ENCODE assay signal across 1 cellular context in the genomic region with DNA sequence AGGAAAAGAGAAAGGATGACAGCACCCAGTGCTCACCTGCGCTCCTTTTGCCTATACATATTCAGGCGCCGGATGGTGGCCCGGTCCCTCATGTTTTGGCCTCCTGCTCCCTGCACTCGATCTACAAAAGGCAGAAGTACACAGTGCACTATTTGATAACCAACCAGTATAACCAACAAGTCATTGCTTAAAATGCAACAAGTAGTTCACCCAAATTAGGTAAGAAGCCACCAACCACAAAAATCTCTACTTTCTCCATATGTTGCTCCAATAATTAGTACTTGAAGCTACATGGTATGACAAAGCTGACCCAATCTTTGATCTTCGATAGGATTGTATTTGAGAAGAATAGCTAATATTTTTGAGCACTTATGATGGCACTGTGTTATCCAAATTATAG.
TF ChIP-seq lines count a peak whose summit lies in the region.

No MANE protein-coding gene starts in this region.

TF ChIP-seq in WTC11, 78 proteins besides CTCF, POLR2A, EP300 and RAD21 (continued from another document):
- TF ChIP-seq, protein P1, sequence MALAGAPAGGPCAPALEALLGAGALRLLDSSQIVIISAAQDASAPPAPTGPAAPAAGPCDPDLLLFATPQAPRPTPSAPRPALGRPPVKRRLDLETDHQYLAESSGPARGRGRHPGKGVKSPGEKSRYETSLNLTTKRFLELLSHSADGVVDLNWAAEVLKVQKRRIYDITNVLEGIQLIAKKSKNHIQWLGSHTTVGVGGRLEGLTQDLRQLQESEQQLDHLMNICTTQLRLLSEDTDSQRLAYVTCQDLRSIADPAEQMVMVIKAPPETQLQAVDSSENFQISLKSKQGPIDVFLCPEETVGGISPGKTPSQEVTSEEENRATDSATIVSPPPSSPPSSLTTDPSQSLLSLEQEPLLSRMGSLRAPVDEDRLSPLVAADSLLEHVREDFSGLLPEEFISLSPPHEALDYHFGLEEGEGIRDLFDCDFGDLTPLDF (CRISPR knock-in tag; IDR thresholded peaks at IDR 0.05) = no peak
- TF ChIP-seq TCF7 (CRISPR knock-in tag; IDR thresholded peaks at IDR 0.05; ENCODE audit: low read depth) (no peak), MYBL2 (CRISPR knock-in tag; IDR thresholded peaks at IDR 0.05) (no peak), OVOL2 (CRISPR knock-in tag; IDR thresholded peaks at IDR 0.05; ENCODE audit: borderline replicate concordance) (no peak), FOXK1 (CRISPR knock-in tag; IDR thresholded peaks at IDR 0.05) (no peak), NR1H2 (CRISPR knock-in tag; IDR thresholded peaks at IDR 0.05) (no peak), EMX1 (CRISPR knock-in tag; IDR thresholded peaks at IDR 0.05) (no peak), GABPB1 (CRISPR knock-in tag; IDR thresholded peaks at IDR 0.05) (no peak), ZNF425 (CRISPR knock-in tag; conservative IDR thresholded peaks at IDR 0.05) (no peak), ZNF263 (CRISPR knock-in tag; IDR thresholded peaks at IDR 0.05; ENCODE audit: low read depth) (no peak)
